ENCODE assay signal across 1 cellular context in genomic region chr16:75239463-75240122, GRCh38.
TF ChIP-seq lines count a peak whose summit lies in the region.

No MANE protein-coding gene starts in this region.

TF ChIP-seq in WTC11, 78 proteins besides CTCF, POLR2A, EP300 and RAD21 (continued from another document):
- TF ChIP-seq, protein P1, sequence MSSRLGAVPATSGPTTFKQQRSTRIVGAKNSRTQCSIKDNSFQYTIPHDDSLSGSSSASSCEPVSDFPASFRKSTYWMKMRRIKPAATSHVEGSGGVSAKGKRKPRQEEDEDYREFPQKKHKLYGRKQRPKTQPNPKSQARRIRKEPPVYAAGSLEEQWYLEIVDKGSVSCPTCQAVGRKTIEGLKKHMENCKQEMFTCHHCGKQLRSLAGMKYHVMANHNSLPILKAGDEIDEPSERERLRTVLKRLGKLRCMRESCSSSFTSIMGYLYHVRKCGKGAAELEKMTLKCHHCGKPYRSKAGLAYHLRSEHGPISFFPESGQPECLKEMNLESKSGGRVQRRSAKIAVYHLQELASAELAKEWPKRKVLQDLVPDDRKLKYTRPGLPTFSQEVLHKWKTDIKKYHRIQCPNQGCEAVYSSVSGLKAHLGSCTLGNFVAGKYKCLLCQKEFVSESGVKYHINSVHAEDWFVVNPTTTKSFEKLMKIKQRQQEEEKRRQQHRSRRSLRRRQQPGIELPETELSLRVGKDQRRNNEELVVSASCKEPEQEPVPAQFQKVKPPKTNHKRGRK (CRISPR knock-in tag; IDR thresholded peaks at IDR 0.05; ENCODE audit: borderline replicate concordance): no peak
- TF ChIP-seq NR2C2 (CRISPR knock-in tag; IDR thresholded peaks at IDR 0.05) (no peak), HMGXB4 (CRISPR knock-in tag; IDR thresholded peaks at IDR 0.05) (no peak), CDX4 (CRISPR knock-in tag; IDR thresholded peaks at IDR 0.05; ENCODE audit: borderline replicate concordance) (no peak), GRHL2 (CRISPR knock-in tag; IDR thresholded peaks at IDR 0.05; ENCODE audit: insufficient replicate concordance, severe bottlenecking) (no peak), ATF1 (CRISPR knock-in tag; IDR thresholded peaks at IDR 0.05) (no peak), NFYB (CRISPR knock-in tag; conservative IDR thresholded peaks at IDR 0.05; ENCODE audit: low read depth) (no peak), ATF6 (CRISPR knock-in tag; IDR thresholded peaks at IDR 0.05) (no peak), GABPB1 (CRISPR knock-in tag; IDR thresholded peaks at IDR 0.05) (no peak)
